In genomic region chr3:110166791-110167190, GRCh38 we compare ENCODE assay signal across 1 cellular context.
TF ChIP-seq lines count a peak whose summit lies in the region.

No MANE protein-coding gene starts in this region.

TF ChIP-seq in HCT116, 20 proteins besides CTCF, POLR2A, EP300 and RAD21 (continued from another document):
- TF ChIP-seq EGR1 (IDR thresholded peaks at IDR 0.05; ENCODE audit: low read depth): no peak
- TF ChIP-seq CEBPB (IDR thresholded peaks at IDR 0.05; ENCODE audit: low read depth): no peak
TF ChIP-seq in HCT116: peak in this region for 0.
